8 cellular contexts compared by ENCODE assay signal in the genomic region with DNA sequence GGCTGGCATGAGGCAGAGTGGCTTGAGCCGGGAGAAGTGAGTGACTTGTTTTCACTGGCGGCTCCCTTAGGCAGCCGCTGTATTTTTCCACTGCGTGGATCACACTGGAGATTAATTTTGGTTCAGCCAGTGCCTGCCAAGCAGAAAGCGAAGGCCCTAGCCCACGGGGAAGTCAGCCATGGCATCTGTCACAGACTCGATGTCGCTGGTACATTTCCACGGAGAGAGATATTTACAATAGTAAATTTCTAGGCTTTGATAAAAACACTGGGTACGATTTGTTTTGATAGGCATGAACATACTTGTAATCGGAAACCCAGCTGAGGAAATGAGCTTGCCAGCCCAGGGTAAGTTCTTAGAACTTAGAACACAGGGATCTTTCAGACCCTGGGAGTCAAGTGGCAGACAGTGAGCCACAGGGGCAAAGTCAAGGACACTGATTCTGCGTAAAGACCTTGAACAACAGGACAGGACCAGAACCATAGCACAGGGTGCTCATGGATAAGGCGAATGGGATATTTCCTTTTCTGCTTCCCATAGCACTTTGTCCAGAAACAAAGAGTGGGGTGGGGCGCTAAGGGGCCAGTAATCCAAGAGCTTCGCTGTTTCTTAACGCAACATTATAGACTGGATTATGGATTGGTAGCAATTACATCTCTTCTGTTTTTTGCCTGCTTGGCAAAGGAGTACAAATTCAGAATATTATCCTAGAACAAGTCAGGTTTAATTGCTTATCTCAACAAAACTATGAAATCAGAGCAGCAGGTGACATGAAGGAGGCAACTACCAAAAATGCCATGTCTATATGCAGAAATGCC. TPM values are rescaled to one million over a fixed set of nuclear protein-coding genes. Genes with fewer than 3 reads are reported as not detected.
DNase-seq lines count a peak whose midpoint lies in the region; ATAC-seq and TF ChIP-seq lines count a peak whose summit lies in the region.

No MANE protein-coding gene starts in this region.

- no peaks in the 10 kb centered on the region for H3K27me3 ChIP-seq in DND-41 (ENCODE audit: insufficient read depth, low read length, poor library complexity)
- H3K27me3 ChIP-seq in SJSA1 (replicated peaks) = no peaks in the 10 kb centered on the region
- H3K27me3 ChIP-seq in duodenal mucosa (ENCODE audit: control insufficient read depth in 1 of 2, insufficient read depth in 2 of 2, low read length in 2 of 2) = no peaks in the 10 kb centered on the region
- no peaks in the 10 kb centered on the region for H3K27me3 ChIP-seq in lung (ENCODE audit: control insufficient read depth, insufficient read depth)
- peaks cover 0 to 6% (median 0%) of the 10 kb centered on the region in 5 donors for H3K27me3 ChIP-seq in subcutaneous abdominal adipose tissue (ENCODE audit: control insufficient read depth in 5 of 5, insufficient read depth in 4 of 5, low read length in 5 of 5)

- H4K20me1 ChIP-seq in DND-41 (ENCODE audit: insufficient read depth, low read length) = peaks cover 19% of the 10 kb centered on the region

- H3K9ac ChIP-seq in DND-41 (ENCODE audit: low read depth, low read length) (no peak overlapping the region), duodenal mucosa (ENCODE audit: low read depth in 1 of 2, low read length in 2 of 2) (peak overlapping the region; percentile 74 to 83), subcutaneous abdominal adipose tissue (ENCODE audit: low read length in 5 of 5) (peak overlapping the region in 4 of 5 donors; percentile 24 to 96 (median 68))

- H3K9me3 ChIP-seq in DND-41 (ENCODE audit: insufficient read depth, low read length, severe bottlenecking) (no peaks in the 10 kb centered on the region), SJSA1 (replicated peaks) (no peaks in the 10 kb centered on the region), duodenal mucosa (ENCODE audit: control insufficient read depth in 1 of 2, low read length in 2 of 2) (no peaks in the 10 kb centered on the region), lung (ENCODE audit: control insufficient read depth in 2 of 2, insufficient read depth in 1 of 2, low read length in 1 of 2) (no peaks in the 10 kb centered on the region), subcutaneous abdominal adipose tissue (ENCODE audit: control insufficient read depth in 5 of 5, low read length in 5 of 5) (no peaks in the 10 kb centered on the region)

- H3K4me1 ChIP-seq in DND-41 (ENCODE audit: insufficient read depth, low read length) = peaks cover 40% of the 10 kb centered on the region
- H3K4me1 ChIP-seq in SJSA1 (replicated peaks) = peaks cover 37% of the 10 kb centered on the region
- peaks cover 45 to 53% of the 10 kb centered on the region in 2 donors for H3K4me1 ChIP-seq in duodenal mucosa (ENCODE audit: control insufficient read depth in 1 of 2, insufficient read depth in 2 of 2, low read length in 2 of 2)
- peaks cover 0 to 3% of the 10 kb centered on the region in 2 donors for H3K4me1 ChIP-seq in lung (ENCODE audit: control insufficient read depth in 2 of 2, insufficient read depth in 2 of 2, low read length in 2 of 2)
- peaks cover 19 to 45% (median 38%) of the 10 kb centered on the region in 5 donors for H3K4me1 ChIP-seq in subcutaneous abdominal adipose tissue (ENCODE audit: control insufficient read depth in 5 of 5, insufficient read depth in 5 of 5, low read length in 5 of 5)

- 0 out of 2 replicates have a peak overlapping the region, but pooled peaks have one; percentile 65 for H3K4me2 ChIP-seq in DND-41 (ENCODE audit: insufficient read depth, low read length)

- DNase-seq in DND-41 = no peak
- peak in 1 of 2 experiments; percentile 88 for DNase-seq in SJSA1 (ENCODE audit: low read depth in 1 of 2, low spot score in 2 of 2)
- peak; percentile 66 for DNase-seq in lung (ENCODE audit: low spot score)
- DNase-seq in iPS-NIHi7 (ENCODE audit: extremely low spot score) = no peak

- no peak for ATAC-seq in DND-41 (ENCODE audit: insufficient read depth, low read depth)
- ATAC-seq in lung (ENCODE audit: insufficient read depth, low FRiP score) = no peak
- no peak for ATAC-seq in GM19397 (IDR thresholded peaks at IDR 0.05; ENCODE audit: unreplicated experiment)
- no peak for ATAC-seq in GM21526 (IDR thresholded peaks at IDR 0.05; ENCODE audit: low FRiP score, unreplicated experiment)

- peaks cover 19% of the 10 kb centered on the region for H3K36me3 ChIP-seq in DND-41 (ENCODE audit: insufficient read depth, low read length)
- peaks cover 56% of the 10 kb centered on the region for H3K36me3 ChIP-seq in SJSA1
- peaks cover 25 to 28% of the 10 kb centered on the region in 2 donors for H3K36me3 ChIP-seq in duodenal mucosa (ENCODE audit: control insufficient read depth in 1 of 2, insufficient read depth in 2 of 2, low read length in 2 of 2)
- peaks cover 17 to 21% of the 10 kb centered on the region in 2 donors for H3K36me3 ChIP-seq in lung (ENCODE audit: control insufficient read depth in 2 of 2, insufficient read depth in 2 of 2, low read length in 2 of 2)
- peaks cover 12 to 37% (median 33%) of the 10 kb centered on the region in 5 donors for H3K36me3 ChIP-seq in subcutaneous abdominal adipose tissue (ENCODE audit: control insufficient read depth in 5 of 5, insufficient read depth in 5 of 5, low read length in 5 of 5)

- H2AFZ ChIP-seq in DND-41 (ENCODE audit: low read depth, low read length) = no peak overlapping the region

- TF ChIP-seq CTCF in DND-41 (IDR thresholded peaks at IDR 0.05; ENCODE audit: borderline replicate concordance, extremely low read depth, low read length, poor library complexity, severe bottlenecking) (no peak), lung (IDR thresholded peaks at IDR 0.05; ENCODE audit: control extremely low read depth, extremely low read depth) (no peak)

- peaks cover 15% of the 10 kb centered on the region for H3K79me2 ChIP-seq in DND-41 (ENCODE audit: insufficient read depth, low read length)

- H3K27ac ChIP-seq in DND-41 (ENCODE audit: low read length) (no peak overlapping the region), SJSA1 (peak overlapping the region; percentile 51), duodenal mucosa (ENCODE audit: low read depth, low read length) (peak overlapping the region; percentile 86), lung (ENCODE audit: low read depth in 1 of 2, low read length in 1 of 2) (peak overlapping the region; percentile 95 to 98), subcutaneous abdominal adipose tissue (ENCODE audit: low read depth, low read length) (peak overlapping the region; percentile 100)

- H3K4me3 ChIP-seq in DND-41 (ENCODE audit: low read depth in 1 of 2, low read length in 2 of 2) (no peak overlapping the region), SJSA1 (peak overlapping the region; percentile 7), duodenal mucosa (ENCODE audit: low read depth in 1 of 2, low read length in 2 of 2) (peak overlapping the region; percentile 26 to 37), lung (peak overlapping the region; percentile 7), subcutaneous abdominal adipose tissue (ENCODE audit: low read depth in 1 of 5, low read length in 5 of 5) (peak overlapping the region; percentile 97 to 100 (median 100))

- 29 to 47% methylated on average over 16 of the region's 16 CpGs for WGBS in lung, 2 donors

RNA-seq across cellular contexts. Expression of a gene that starts 4.5 kb away (rescaled TPM):
- total RNA-seq in SJSA1 (2014; rRNA removed; shearing (Covaris generic)) = 322 and 475 TPM in 2 replicates
- 100 to 1,000 TPM; 310 to 377 TPM for total RNA-seq in lung
- polyA plus RNA-seq in lung = 1,000 to 10,000 TPM in 1 of 2 donors, 100 to 1,000 TPM in 1; 138 to 1,153 TPM

Comparison
In these comparisons a context has a peak if more than half of its experiments do, and no peak if none do; other contexts are left out.
1. H3K4me3 ChIP-seq: peak in SJSA1 (single experiment), duodenal mucosa (2 of 2), lung (single experiment) and subcutaneous abdominal adipose tissue (5 of 5); none in DND-41 (0 of 2).